Comparison of ENCODE assay signal across 1 cellular context in genomic region chr19:13882419-13882795, GRCh38.
TF ChIP-seq lines count a peak whose summit lies in the region.

No MANE protein-coding gene starts in this region.

TF ChIP-seq in GM23338, 12 proteins besides CTCF, POLR2A, EP300 and RAD21:
- TF ChIP-seq STAT1 (IDR thresholded peaks at IDR 0.05; ENCODE audit: unreplicated experiment) (no peak), POLR2AphosphoS5 (IDR thresholded peaks at IDR 0.05; ENCODE audit: low read depth) (no peak), REST (IDR thresholded peaks at IDR 0.05; ENCODE audit: unreplicated experiment) (no peak), NANOG (IDR thresholded peaks at IDR 0.05; ENCODE audit: borderline replicate concordance) (no peak), EZH2phosphoT487 (IDR thresholded peaks at IDR 0.05; ENCODE audit: unreplicated experiment) (no peak), JUNB (IDR thresholded peaks at IDR 0.05; ENCODE audit: unreplicated experiment) (no peak), ZNF114 (CRISPR knock-in tag; IDR thresholded peaks at IDR 0.05) (no peak), ZNF462 (CRISPR knock-in tag; IDR thresholded peaks at IDR 0.05) (no peak), EZH2 (IDR thresholded peaks at IDR 0.05; ENCODE audit: low read depth, unreplicated experiment) (no peak), CREB1 (CRISPR knock-in tag; IDR thresholded peaks at IDR 0.05; ENCODE audit: low read depth) (no peak), ZNF331 (CRISPR knock-in tag; IDR thresholded peaks at IDR 0.05; ENCODE audit: low read depth) (no peak), ETS1 (IDR thresholded peaks at IDR 0.05) (no peak)
